ENCODE assay signal across 8 cellular contexts in the genomic region with DNA sequence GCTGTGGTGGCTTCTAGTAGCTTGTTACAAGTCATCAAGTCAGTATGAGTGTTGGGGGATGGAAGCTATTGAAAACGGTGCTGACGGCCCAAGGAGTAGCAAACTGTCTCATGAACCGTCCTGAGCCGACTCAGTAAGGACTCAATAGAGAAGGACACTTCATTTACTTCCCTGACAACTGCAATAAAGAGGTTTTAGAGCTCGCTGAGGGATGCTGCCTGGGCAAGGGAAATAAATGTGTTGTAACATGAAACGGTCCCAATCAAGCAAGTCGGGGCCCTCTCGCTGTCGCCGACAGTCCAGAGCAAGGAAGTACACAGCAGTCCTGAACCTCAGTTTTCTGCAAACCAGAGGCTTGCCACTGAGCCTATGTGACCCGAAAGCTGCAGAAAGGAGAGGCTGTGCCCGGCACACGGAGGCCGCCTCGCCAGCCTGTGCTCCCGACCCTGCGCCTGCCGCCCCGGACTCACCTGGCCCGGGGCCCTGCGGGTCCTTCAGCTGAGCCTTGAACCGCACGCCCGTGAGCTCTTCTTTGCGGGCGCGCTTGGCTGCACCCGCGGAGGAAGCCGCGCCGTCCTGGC. TPM values are rescaled to one million over a fixed set of nuclear protein-coding genes. Genes with fewer than 3 reads are reported as not detected.
A peak's percentile ranks its signal among the peaks of the same experiment; 100 is the strongest.
DNase-seq lines count a peak whose midpoint lies in the region; ATAC-seq and TF ChIP-seq lines count a peak whose summit lies in the region.

No MANE protein-coding gene starts in this region.

- no peak for TF ChIP-seq CTCF in BJ (IDR thresholded peaks at IDR 0.05; ENCODE audit: insufficient read depth, low read depth, low read length)

- CTCF ChIA-PET in BJ (lab: Yijun Ruan, JAX): interaction anchor here (0.7 to 2.1 kb wide), 4 partner anchors 10 to 209 kb away, joined by 3 to 7 read pairs (median 4); no protein-coding TSS in a partner anchor

- peaks cover 32 to 38% of the 10 kb centered on the region in 2 donors for H3K4me1 Mint-ChIP-seq in effector memory CD8-positive, alpha-beta T cell (ENCODE audit: low read depth in 2 of 2)
- H3K4me1 Mint-ChIP-seq in naive thymus-derived CD8-positive, alpha-beta T cell: peaks cover 28 to 59% (median 54%) of the 10 kb centered on the region in 4 donors

- peak overlapping the region in 1 of 2 donors; percentile 85 for H3K27ac Mint-ChIP-seq in effector memory CD8-positive, alpha-beta T cell
- H3K27ac Mint-ChIP-seq in naive thymus-derived CD8-positive, alpha-beta T cell: peak overlapping the region; percentile 34 to 88 (median 76)

- no peaks in the 10 kb centered on the region; the same call in 1 of the 2 replicates for H3K27me3 ChIP-seq in BJ (ENCODE audit: control insufficient read depth, insufficient read depth, low read length)

- no peak for DNase-seq in BJ (ENCODE audit: low read depth)
- DNase-seq in OCI-M1 (lab: John Stamatoyannopoulos, UW): peak; percentile 34
- DNase-seq in effector memory CD8-positive, alpha-beta T cell: peak in 1 of 3 experiments; percentile 7
- peak in 1 of 10 donors; percentile 15 for DNase-seq in naive thymus-derived CD8-positive, alpha-beta T cell
- DNase-seq in NCI-H2029 (lab: John Stamatoyannopoulos, UW): no peak
- no peak for DNase-seq in central memory CD4-positive, alpha-beta T cell

- no peaks in the 10 kb centered on the region for H3K9me3 Mint-ChIP-seq in effector memory CD8-positive, alpha-beta T cell
- no peaks in the 10 kb centered on the region for H3K9me3 Mint-ChIP-seq in naive thymus-derived CD8-positive, alpha-beta T cell

- no peaks in the 10 kb centered on the region for H3K36me3 ChIP-seq in BJ (ENCODE audit: control insufficient read depth, insufficient read depth, low read length)

- peaks cover 7% of the 10 kb centered on the region for H3K36me3 Mint-ChIP-seq in effector memory CD8-positive, alpha-beta T cell (ENCODE audit: insufficient read depth)
- H3K36me3 Mint-ChIP-seq in naive thymus-derived CD8-positive, alpha-beta T cell: peaks cover 0 to 22% (median 4%) of the 10 kb centered on the region in 3 donors

- peak; percentile 7 for ATAC-seq in GM21529 (IDR thresholded peaks at IDR 0.05; ENCODE audit: unreplicated experiment)
- peak; percentile 42 for ATAC-seq in effector memory CD8-positive, alpha-beta T cell (replicated peaks)
- peak in 1 of 2 donors; percentile 52 for ATAC-seq in naive thymus-derived CD8-positive, alpha-beta T cell
- no peak for ATAC-seq in GM21825 (IDR thresholded peaks at IDR 0.05; ENCODE audit: unreplicated experiment)

- peak overlapping the region; percentile 58 for H3K4me3 ChIP-seq in BJ (ENCODE audit: low read depth, low read length)

- POLR2A ChIA-PET in BJ (lab: Charles Lee): interaction anchor here (0.6 kb wide), 1 partner anchor 11 kb away, joined by 4 read pairs; no protein-coding TSS in a partner anchor
- POLR2A ChIA-PET in naive thymus-derived CD8-positive, alpha-beta T cell (lab: Charles Lee): interaction anchor here (0.6 to 2.5 kb wide), 7 partner anchors 8 to 1180 kb away, joined by 3 to 18 read pairs (median 3); a partner anchor contains a TSS

- H3K27me3 Mint-ChIP-seq in effector memory CD8-positive, alpha-beta T cell: peaks cover 0 to 7% of the 10 kb centered on the region in 2 donors
- peaks cover 0 to 5% (median 0%) of the 10 kb centered on the region in 5 donors for H3K27me3 Mint-ChIP-seq in naive thymus-derived CD8-positive, alpha-beta T cell

- peak overlapping the region; percentile 84 to 87 for H3K4me3 Mint-ChIP-seq in effector memory CD8-positive, alpha-beta T cell
- H3K4me3 Mint-ChIP-seq in naive thymus-derived CD8-positive, alpha-beta T cell: peak overlapping the region; percentile 81 to 91 (median 88)

RNA-seq across cellular contexts. Expression of a gene that starts 0.4 kb away (rescaled TPM):
- polyA plus RNA-seq in BJ (2011; rRNA removed): 6.5 and 8.8 TPM in 2 replicates
- 14.6 and 15.4 TPM in 2 replicates for polyA minus RNA-seq in BJ (2011; rRNA and poly(A)+ RNA removed)
- total RNA-seq in naive thymus-derived CD8-positive, alpha-beta T cell: 10 to 100 TPM; 20.6 to 22.7 TPM
- 1 to 10 TPM; 2.2 to 5.6 (median 2.8) TPM for polyA plus RNA-seq in naive thymus-derived CD8-positive, alpha-beta T cell

RNA-seq across cellular contexts. Expression of a gene that starts 20.1 kb away (rescaled TPM):
- polyA plus RNA-seq in BJ (2011; rRNA removed): 9.6 and 12.2 TPM in 2 replicates
- 5.0 and 7.8 TPM in 2 replicates for polyA minus RNA-seq in BJ (2011; rRNA and poly(A)+ RNA removed)
- total RNA-seq in naive thymus-derived CD8-positive, alpha-beta T cell: 10 to 100 TPM; 14.4 to 18.1 TPM
- polyA plus RNA-seq in naive thymus-derived CD8-positive, alpha-beta T cell: 10 to 100 TPM; 11.2 to 14.9 (median 14.3) TPM
